In genomic region chr1:11650331-11650991, GRCh38 we compare ENCODE assay signal across 8 cellular contexts. TPM values are rescaled to one million over a fixed set of nuclear protein-coding genes. Genes with fewer than 3 reads are reported as not detected.
DNase-seq lines count a peak whose midpoint lies in the region; ATAC-seq lines count a peak whose summit lies in the region.

No MANE protein-coding gene starts in this region.

- no peaks in the 10 kb centered on the region for H3K27me3 Mint-ChIP-seq in CD8-positive, alpha-beta memory T cell
- H3K27me3 Mint-ChIP-seq in activated naive CD8-positive, alpha-beta T cell treated with anti-CD3 and anti-CD28 coated beads for 36 hours: no peaks in the 10 kb centered on the region

- no peaks in the 10 kb centered on the region for H3K36me3 Mint-ChIP-seq in CD8-positive, alpha-beta memory T cell
- H3K36me3 Mint-ChIP-seq in activated naive CD8-positive, alpha-beta T cell treated with anti-CD3 and anti-CD28 coated beads for 36 hours: no peaks in the 10 kb centered on the region

- no peaks in the 10 kb centered on the region for H3K9me3 ChIP-seq in CD8-positive, alpha-beta memory T cell (ENCODE audit: low read length)

- peaks cover 24% of the 10 kb centered on the region for H3K4me1 ChIP-seq in CD8-positive, alpha-beta memory T cell (ENCODE audit: insufficient read depth, low read length)
- H3K4me1 ChIP-seq in rectal smooth muscle tissue (ENCODE audit: control insufficient read depth, insufficient read depth, low read length): peaks cover 5% of the 10 kb centered on the region

- H3K27ac ChIP-seq in CD8-positive, alpha-beta memory T cell (ENCODE audit: low read depth, low read length): no peak overlapping the region
- H3K27ac ChIP-seq in rectal smooth muscle tissue (ENCODE audit: low read depth, low read length): no peak overlapping the region

- H3K9ac ChIP-seq in rectal smooth muscle tissue (ENCODE audit: low read length): no peak overlapping the region

- peak overlapping the region; percentile 40 to 91 (median 82) for H3K4me3 Mint-ChIP-seq in CD8-positive, alpha-beta memory T cell
- H3K4me3 Mint-ChIP-seq in activated naive CD8-positive, alpha-beta T cell treated with anti-CD3 and anti-CD28 coated beads for 36 hours: peak overlapping the region; percentile 71

- H3K36me3 ChIP-seq in CD8-positive, alpha-beta memory T cell (ENCODE audit: insufficient read depth, low read length): no peaks in the 10 kb centered on the region
- no peaks in the 10 kb centered on the region for H3K36me3 ChIP-seq in rectal smooth muscle tissue (ENCODE audit: control insufficient read depth, insufficient read depth, low read length)

- no peaks in the 10 kb centered on the region for H3K27me3 ChIP-seq in CD8-positive, alpha-beta memory T cell (ENCODE audit: insufficient read depth, low read length, poor library complexity, severe bottlenecking)
- peaks cover 13% of the 10 kb centered on the region for H3K27me3 ChIP-seq in rectal smooth muscle tissue (ENCODE audit: control insufficient read depth, insufficient read depth, low read length)

- peak overlapping the region; percentile 33 for H3K4me3 ChIP-seq in CD8-positive, alpha-beta memory T cell (ENCODE audit: low read length)
- H3K4me3 ChIP-seq in rectal smooth muscle tissue (ENCODE audit: low read length): peak overlapping the region; percentile 21

- intact Hi-C loops in left cardiac atrium (cut with DNase I): loop anchor here in 1 of 2 donors (1.0 kb wide), 1 partner anchor 69 kb away; no protein-coding TSS in a partner anchor

- peak overlapping the region; percentile 42 to 97 (median 79) for H3K27ac Mint-ChIP-seq in CD8-positive, alpha-beta memory T cell
- peak overlapping the region; percentile 46 for H3K27ac Mint-ChIP-seq in activated naive CD8-positive, alpha-beta T cell treated with anti-CD3 and anti-CD28 coated beads for 36 hours

- CTCF ChIA-PET in CD8-positive, alpha-beta memory T cell (lab: Charles Lee): interaction anchor here (0.7 to 11.3 kb wide), 21 partner anchors 9 to 613 kb away, joined by 3 to 152 read pairs (median 4); partner anchors contain the start of genes AGTRAP, FBXO6 and MFN2

- H3K4me1 Mint-ChIP-seq in CD8-positive, alpha-beta memory T cell: peaks cover 18 to 48% (median 24%) of the 10 kb centered on the region in 3 donors
- H3K4me1 Mint-ChIP-seq in activated naive CD8-positive, alpha-beta T cell treated with anti-CD3 and anti-CD28 coated beads for 36 hours: peaks cover 15% of the 10 kb centered on the region

- DNase-seq in CD8-positive, alpha-beta memory T cell: peak; percentile 73 to 90 (median 78)
- DNase-seq in HuH-7.5 (ENCODE audit: low spot score) (peak; percentile 83), SW480 (ENCODE audit: low spot score) (peak; percentile 48), left cardiac atrium (peak; percentile 86), NCI-H1930 (lab: John Stamatoyannopoulos, UW) (no peak), NAMALWA (ENCODE audit: low spot score) (no peak)
- DNase-seq in activated naive CD8-positive, alpha-beta T cell treated with anti-CD3 and anti-CD28 coated beads for 36 hours: peak; percentile 88

- POLR2A ChIA-PET in CD8-positive, alpha-beta memory T cell (lab: Charles Lee): interaction anchor here (0.5 to 1.4 kb wide), 7 partner anchors 14 to 374 kb away, joined by 3 to 29 read pairs (median 5); partner anchors contain the start of genes AGTRAP and FBXO6

- peak; percentile 45 to 60 for ATAC-seq in left cardiac atrium

- no peaks in the 10 kb centered on the region for H3K9me3 Mint-ChIP-seq in CD8-positive, alpha-beta memory T cell
- H3K9me3 Mint-ChIP-seq in activated naive CD8-positive, alpha-beta T cell treated with anti-CD3 and anti-CD28 coated beads for 36 hours: no peaks in the 10 kb centered on the region

RNA-seq across cellular contexts. Expression of gene FBXO2, which starts 3.8 kb away (rescaled TPM):
- 1 to 10 TPM; 1.8 to 2.0 TPM for total RNA-seq in CD8-positive, alpha-beta memory T cell
- 4.6 TPM for polyA plus RNA-seq in CD8-positive, alpha-beta memory T cell
- 1 to 10 TPM; 1.5 to 1.7 TPM for total RNA-seq in activated naive CD8-positive, alpha-beta T cell treated with anti-CD3 and anti-CD28 coated beads for 36 hours
- 1 to 10 TPM; 3.9 to 7.9 TPM for total RNA-seq in left cardiac atrium

RNA-seq across cellular contexts. Expression of gene FBXO44, which starts 4.2 kb away (rescaled TPM):
- 10 to 100 TPM; 14.2 to 16.0 TPM for total RNA-seq in CD8-positive, alpha-beta memory T cell
- 12.0 TPM for polyA plus RNA-seq in CD8-positive, alpha-beta memory T cell
- total RNA-seq in activated naive CD8-positive, alpha-beta T cell treated with anti-CD3 and anti-CD28 coated beads for 36 hours: 10 to 100 TPM; 14.4 to 15.9 TPM
- 10 to 100 TPM; 18.7 to 22.3 TPM for total RNA-seq in left cardiac atrium

RNA-seq across cellular contexts. Expression of gene FBXO6, which starts 13.5 kb away (rescaled TPM):
- 1 to 10 TPM; 8.8 to 9.4 TPM for total RNA-seq in CD8-positive, alpha-beta memory T cell
- 30.4 TPM for polyA plus RNA-seq in CD8-positive, alpha-beta memory T cell
- total RNA-seq in activated naive CD8-positive, alpha-beta T cell treated with anti-CD3 and anti-CD28 coated beads for 36 hours: 10 to 100 TPM; 15.5 to 16.8 TPM
- total RNA-seq in left cardiac atrium: 1 to 10 TPM; 6.1 to 7.4 TPM

RNA-seq across cellular contexts. Expression of gene MAD2L2, which starts 30.5 kb away (rescaled TPM):
- 10 to 100 TPM; 60.1 to 66.2 TPM for total RNA-seq in CD8-positive, alpha-beta memory T cell
- 57.2 TPM for polyA plus RNA-seq in CD8-positive, alpha-beta memory T cell
- total RNA-seq in activated naive CD8-positive, alpha-beta T cell treated with anti-CD3 and anti-CD28 coated beads for 36 hours: 10 to 100 TPM; 71.9 to 72.1 TPM
- 10 to 100 TPM; 20.0 to 24.0 TPM for total RNA-seq in left cardiac atrium

RNA-seq across cellular contexts. Expression of gene DRAXIN, which starts 41.0 kb away (rescaled TPM):
- total RNA-seq in CD8-positive, alpha-beta memory T cell: under 1 TPM; 0.09 to 0.11 TPM
- 0.12 TPM for polyA plus RNA-seq in CD8-positive, alpha-beta memory T cell
- total RNA-seq in activated naive CD8-positive, alpha-beta T cell treated with anti-CD3 and anti-CD28 coated beads for 36 hours: under 1 TPM; 0.08 to 0.16 TPM
- total RNA-seq in left cardiac atrium: under 1 TPM in 1 of 2 donors, not detected in 1; 0.06 TPM

Comparison
In these comparisons a context has a peak if more than half of its experiments do, and no peak if none do; other contexts are left out.
1. DNase-seq: peak in CD8-positive, alpha-beta memory T cell (5 of 5), HuH-7.5 (single experiment), SW480 (single experiment), activated naive CD8-positive, alpha-beta T cell treated with anti-CD3 and anti-CD28 coated beads for 36 hours (single experiment) and left cardiac atrium (single experiment); none in NCI-H1930 (0 of 2) and NAMALWA (single experiment).